In genomic region chr5:125281662-125282061, GRCh38 we compare ENCODE assay signal across 21 cellular contexts.
"Had no signal": no experiment of that assay in that cellular context is flagged by ENCODE, and none has a peak within 500 bp of the region (broad histone marks: within the 10 kb centered on the region; RNA-seq: fewer than 3 reads in every experiment).

No MANE protein-coding gene starts in this region.

- DNase-seq: erythroblast; foreskin melanocyte; head of caudate nucleus; left colon; left ventricle myocardium superior; naive thymus-derived CD4-positive, alpha-beta T cell; nephron progenitor cell; nucleus accumbens; ovary; right cardiac atrium; stimulated activated CD4-positive, alpha-beta T cell treated with anti-CD3 and anti-CD28 coated beads, Interleukin-4, amount 100 ng/mL, for 1 hour; stimulated activated CD8-positive, alpha-beta memory T cell treated with anti-CD3 and anti-CD28 coated beads, Interleukin-4, amount 100 ng/mL, for 48 hours; stimulated activated naive CD8-positive, alpha-beta T cell treated with anti-CD3 and anti-CD28 coated beads, Interleukin-15, Interleukin-2, amounts not matched to agents 100 U/mL and 50 U/mL, for 24 hours; tibial artery; upper lobe of right lung had no signal

- H3K4me3 ChIP-seq: hepatocyte, lung, ovary, tibial artery, upper lobe of right lung, vagina had no signal

- ATAC-seq: left colon; left ventricle myocardium superior; naive thymus-derived CD4-positive, alpha-beta T cell; right cardiac atrium; stimulated activated effector memory CD8-positive, alpha-beta T cell treated with anti-CD3 and anti-CD28 coated beads, Interleukin-12 subunit alpha, Interleukin-12 subunit beta, amount 100 ng/mL, for 72 hours; stimulated activated naive CD8-positive, alpha-beta T cell treated with anti-CD3 and anti-CD28 coated beads, Interleukin-15, Interleukin-2, amounts not matched to agents 100 U/mL and 50 U/mL, for 24 hours; upper lobe of right lung had no signal

- FAIRE-seq: colon, endothelial cell of umbilical vein had no signal

- H3K27ac ChIP-seq: hepatocyte, ovary, tibial artery, upper lobe of right lung, vagina had no signal

- H3K27me3 ChIP-seq: hepatocyte, ovary, tibial artery, upper lobe of right lung, vagina had no signal

- H2AFZ ChIP-seq: hepatocyte had no signal

- H3K36me3 ChIP-seq: ovary, tibial artery, upper lobe of right lung, vagina had no signal

- H3K9me3 ChIP-seq: ovary, tibial artery, upper lobe of right lung, vagina had no signal

- H3K4me2 ChIP-seq: hepatocyte had no signal

- H3K4me1 ChIP-seq: tibial artery, upper lobe of right lung, vagina had no signal
